ENCODE assay signal across 15 cellular contexts in genomic region chr1:200107004-200107470, GRCh38.
DNase-seq lines count a peak whose midpoint lies in the region; TF ChIP-seq lines count a peak whose summit lies in the region.
"Had no signal": no experiment of that assay in that cellular context is flagged by ENCODE, and none has a peak within 500 bp of the region (broad histone marks: within the 10 kb centered on the region; RNA-seq: fewer than 3 reads in every experiment).

No MANE protein-coding gene starts in this region.

- no peak for TF ChIP-seq CTCF in HEK293 (tag by site-specific recombination; IDR thresholded peaks at IDR 0.05)
- TF ChIP-seq CTCF in colonic mucosa (IDR thresholded peaks at IDR 0.05): no peak

- POLR2A ChIA-PET in HEK293 (lab: Yijun Ruan, JAX): no interaction called here

- H3K27ac ChIP-seq in HEK293 (ENCODE audit: extremely low read depth, low read depth, low read length): no peak overlapping the region
- H3K27ac ChIP-seq in colonic mucosa: peak overlapping the region; percentile 6
- H3K27ac ChIP-seq: cardiac muscle cell, ovary, vagina had no signal

- no peak overlapping the region for H3K4me3 ChIP-seq in HEK293 (ENCODE audit: low read depth, low read length)
- no peak overlapping the region for H3K4me3 ChIP-seq in colonic mucosa
- H3K4me3 ChIP-seq: cardiac muscle cell, ovary, vagina had no signal

- no peaks in the 10 kb centered on the region for H3K27me3 ChIP-seq in colonic mucosa
- H3K27me3 ChIP-seq: cardiac muscle cell, ovary, vagina had no signal

- peak; percentile 8 for DNase-seq in NCI-H345 treated with DMSO at 0.1 percent for 48 hours (lab: John Stamatoyannopoulos, UW; ENCODE audit: unreplicated experiment)
- no peak for DNase-seq in colonic mucosa
- DNase-seq in renal cortical epithelial cell (ENCODE audit: low read depth): peak; percentile 19
- DNase-seq in activated CD4-positive, alpha-beta T cell treated with anti-CD3 and anti-CD28 coated beads for 1 hour: no peak
- DNase-seq in NCI-H774 (lab: John Stamatoyannopoulos, UW): no peak
- no peak for DNase-seq in effector CD8-positive, alpha-beta T cell (lab: John Stamatoyannopoulos, UW)
- DNase-seq: activated CD4-positive, alpha-beta T cell treated with anti-CD3 and anti-CD28 coated beads for 36 hours; GOT3; midbrain; NCI-H510A treated with DMSO at 0.1 percent for 48 hours; ovary; stimulated activated naive CD8-positive, alpha-beta T cell treated with anti-CD3 and anti-CD28 coated beads, Interleukin-15, amount 100 ng/mL, for 72 hours had no signal

- CTCF ChIA-PET in HEK293 (lab: Yijun Ruan, JAX): interaction anchor here (0.6 to 0.8 kb wide), 2 partner anchors 151 to 514 kb away, joined by 3 read pairs; no protein-coding TSS in a partner anchor

- no peak overlapping the region for H3K9ac ChIP-seq in colonic mucosa (ENCODE audit: low read depth in 2 of 2, low read length in 2 of 2)

- H3K9me3 ChIP-seq in HEK293 (ENCODE audit: control insufficient read depth, insufficient read depth, low read depth, low read length) (no peaks in the 10 kb centered on the region), colonic mucosa (no peaks in the 10 kb centered on the region)
- H3K9me3 ChIP-seq: ovary, vagina had no signal

- H3K36me3 ChIP-seq in HEK293 (ENCODE audit: control insufficient read depth in 2 of 2, insufficient read depth in 1 of 2, low read length in 2 of 2): no peaks in the 10 kb centered on the region
- no peaks in the 10 kb centered on the region for H3K36me3 ChIP-seq in colonic mucosa
- H3K36me3 ChIP-seq: cardiac muscle cell, ovary, vagina had no signal

- H3K4me1 ChIP-seq in HEK293 (ENCODE audit: control insufficient read depth, insufficient read depth, low read length): no peaks in the 10 kb centered on the region
- peaks cover 5% of the 10 kb centered on the region for H3K4me1 ChIP-seq in colonic mucosa
- H3K4me1 ChIP-seq: vagina had no signal

- intact Hi-C loops in colonic mucosa (cut with DNase I): no loop called here

TF ChIP-seq in HEK293, 187 proteins besides CTCF, POLR2A, EP300 and RAD21:
- 0 out of 2 replicates have a peak, but pooled peaks have one; percentile 10 for TF ChIP-seq EGR2 (tag by site-specific recombination; IDR thresholded peaks at IDR 0.05; ENCODE audit: low read depth)
- TF ChIP-seq ZSCAN5A (tag by site-specific recombination; IDR thresholded peaks at IDR 0.05): no peak
- no peak for TF ChIP-seq ZNF133 (tag by site-specific recombination; IDR thresholded peaks at IDR 0.05)
- TF ChIP-seq OSR2 (tag by site-specific recombination; IDR thresholded peaks at IDR 0.05): peak; percentile 34; the same call in 1 of the 2 replicates
- TF ChIP-seq ZBTB44 (tag by site-specific recombination; IDR thresholded peaks at IDR 0.05): peak; percentile 23; the same call in 1 of the 2 replicates
- TF ChIP-seq ZNF335 (tag by site-specific recombination; conservative IDR thresholded peaks at IDR 0.05): peak; percentile 51
- peak; percentile 16; the same call in 1 of the 2 replicates for TF ChIP-seq ZFHX2 (tag by site-specific recombination; conservative IDR thresholded peaks at IDR 0.05)

Comparison
In these comparisons a context has a peak if more than half of its experiments do, and no peak if none do; other contexts are left out.
1. DNase-seq: peak in NCI-H345 treated with DMSO at 0.1 percent for 48 hours (single experiment) and renal cortical epithelial cell (single experiment); none in colonic mucosa (single experiment), activated CD4-positive, alpha-beta T cell treated with anti-CD3 and anti-CD28 coated beads for 1 hour (single experiment), NCI-H774 (single experiment) and effector CD8-positive, alpha-beta T cell (single experiment).